Comparison of ENCODE assay signal across 7 cellular contexts in the genomic region with DNA sequence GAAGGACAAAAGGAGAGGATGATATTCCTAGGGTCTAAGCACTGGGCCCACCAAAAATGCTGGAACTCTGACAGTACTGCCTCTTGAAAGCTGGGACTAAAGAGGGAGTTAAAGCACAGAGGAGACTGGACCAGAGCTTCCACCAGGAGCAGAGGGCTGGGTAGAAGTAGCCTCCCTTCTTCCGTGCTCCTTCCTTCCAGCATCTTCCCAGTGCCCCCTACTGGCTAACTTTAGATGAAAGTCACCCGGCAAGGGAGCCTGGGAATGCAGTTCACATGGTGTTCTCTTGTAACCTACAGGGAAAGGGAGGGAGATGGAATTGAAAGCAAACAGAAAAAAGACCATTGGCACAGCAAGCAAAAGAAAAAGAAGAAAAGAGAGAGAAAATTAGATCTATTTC.
DNase-seq lines count a peak whose midpoint lies in the region; ATAC-seq and TF ChIP-seq lines count a peak whose summit lies in the region.

No MANE protein-coding gene starts in this region.

- no peak overlapping the region for H3K27ac Mint-ChIP-seq in activated CD8-positive, alpha-beta T cell treated with anti-CD3 and anti-CD28 coated beads, Interleukin-2, amount 10 ng/mL, durations not matched to agents 7 days and 5 days

- no peaks in the 10 kb centered on the region for H3K36me3 Mint-ChIP-seq in activated CD8-positive, alpha-beta T cell treated with anti-CD3 and anti-CD28 coated beads, Interleukin-2, amount 10 ng/mL, durations not matched to agents 7 days and 5 days (ENCODE audit: low read depth)

- H3K4me2 ChIP-seq in KMS-11 (no peak overlapping the region), hepatocyte (no peak overlapping the region)

- intact Hi-C loops in upper lobe of right lung (cut with DNase I) = no loop called here

- WGBS in hepatocyte (ENCODE audit: low lambda C conversion rate, missing lambda C conversion rate) = 34% methylated on average over 2 of the region's 2 CpGs

- H3K4me3 ChIP-seq in KMS-11 (IDR thresholded peaks at IDR 0.05; ENCODE audit: insufficient read depth, low read depth, low read length) (no peak overlapping the region), hepatocyte (no peak overlapping the region), upper lobe of right lung (no peak overlapping the region)

- H3K9me3 ChIP-seq in hepatocyte (ENCODE audit: low read depth) = no peaks in the 10 kb centered on the region
- H3K9me3 ChIP-seq in upper lobe of right lung = no peaks in the 10 kb centered on the region

- no peak overlapping the region for H3K9ac ChIP-seq in KMS-11

- H3K27me3 ChIP-seq in KMS-11 (ENCODE audit: insufficient read depth, low read depth) (no peaks in the 10 kb centered on the region), hepatocyte (no peaks in the 10 kb centered on the region), upper lobe of right lung (no peaks in the 10 kb centered on the region)

- H3K27ac ChIP-seq in KMS-11 (no peak overlapping the region), hepatocyte (no peak overlapping the region), upper lobe of right lung (no peak overlapping the region)

- H3K9me2 ChIP-seq in hepatocyte (replicated peaks; ENCODE audit: insufficient read depth) = no peaks in the 10 kb centered on the region

- no peaks in the 10 kb centered on the region for H3K4me1 ChIP-seq in KMS-11 (ENCODE audit: low read depth, poor library complexity, severe bottlenecking)
- peaks cover 16% of the 10 kb centered on the region for H3K4me1 ChIP-seq in hepatocyte (ENCODE audit: insufficient read depth)
- H3K4me1 ChIP-seq in upper lobe of right lung = peaks cover 8% of the 10 kb centered on the region

- no peaks in the 10 kb centered on the region for H3K4me1 Mint-ChIP-seq in activated CD8-positive, alpha-beta T cell treated with anti-CD3 and anti-CD28 coated beads, Interleukin-2, amount 10 ng/mL, durations not matched to agents 7 days and 5 days (ENCODE audit: low read depth)

- POLR2A ChIA-PET in activated CD8-positive, alpha-beta T cell treated with anti-CD3 and anti-CD28 coated beads, Interleukin-2, amount 10 ng/mL, durations not matched to agents 7 days and 5 days (lab: Charles Lee) = no interaction called here

- H2AFZ ChIP-seq in KMS-11 (ENCODE audit: low read depth) (no peak overlapping the region), hepatocyte (no peak overlapping the region)

- H3K27me3 Mint-ChIP-seq in activated CD8-positive, alpha-beta T cell treated with anti-CD3 and anti-CD28 coated beads, Interleukin-2, amount 10 ng/mL, durations not matched to agents 7 days and 5 days (ENCODE audit: low read depth) = peaks cover 2% of the 10 kb centered on the region

- CTCF ChIA-PET in activated CD8-positive, alpha-beta T cell treated with anti-CD3 and anti-CD28 coated beads, Interleukin-2, amount 10 ng/mL, durations not matched to agents 7 days and 5 days (lab: Charles Lee) = no interaction called here

- TF ChIP-seq CTCF in KMS-11 (conservative IDR thresholded peaks at IDR 0.05; ENCODE audit: low read depth, low read length) = peak; percentile 56
- peak; percentile 49 for TF ChIP-seq CTCF in hepatocyte (IDR thresholded peaks at IDR 0.05; ENCODE audit: poor library complexity)
- peak; percentile 60 for TF ChIP-seq CTCF in upper lobe of right lung (IDR thresholded peaks at IDR 0.05)

- ATAC-seq in GM19397 (IDR thresholded peaks at IDR 0.05; ENCODE audit: unreplicated experiment) (peak; percentile 82), upper lobe of right lung (peak; percentile 93)
- ATAC-seq in activated CD8-positive, alpha-beta T cell treated with anti-CD3 and anti-CD28 coated beads, Interleukin-2, amount 10 ng/mL, durations not matched to agents 7 days and 5 days = no peak

- H3K36me3 ChIP-seq in KMS-11 (ENCODE audit: insufficient read depth) (no peaks in the 10 kb centered on the region), hepatocyte (replicated peaks; ENCODE audit: insufficient read depth, low read depth) (no peaks in the 10 kb centered on the region), upper lobe of right lung (no peaks in the 10 kb centered on the region)

- H3K79me2 ChIP-seq in KMS-11 (ENCODE audit: insufficient read depth, low read depth) (no peaks in the 10 kb centered on the region), hepatocyte (no peaks in the 10 kb centered on the region)

- H4K20me1 ChIP-seq in KMS-11 (ENCODE audit: insufficient read depth) = no peaks in the 10 kb centered on the region
- no peaks in the 10 kb centered on the region for H4K20me1 ChIP-seq in hepatocyte (ENCODE audit: insufficient read depth, poor library complexity, severe bottlenecking)

- H3K9me3 Mint-ChIP-seq in activated CD8-positive, alpha-beta T cell treated with anti-CD3 and anti-CD28 coated beads, Interleukin-2, amount 10 ng/mL, durations not matched to agents 7 days and 5 days (ENCODE audit: insufficient read depth) = no peaks in the 10 kb centered on the region

- no peak overlapping the region for H3K4me3 Mint-ChIP-seq in activated CD8-positive, alpha-beta T cell treated with anti-CD3 and anti-CD28 coated beads, Interleukin-2, amount 10 ng/mL, durations not matched to agents 7 days and 5 days

- peak; percentile 74 for DNase-seq in Daoy (ENCODE audit: low read depth)
- DNase-seq in activated CD8-positive, alpha-beta T cell treated with anti-CD3 and anti-CD28 coated beads, Interleukin-2, amount 10 ng/mL, durations not matched to agents 7 days and 5 days = peak; percentile 21
- peak; percentile 68 for DNase-seq in hepatocyte (ENCODE audit: low spot score)
- DNase-seq in upper lobe of right lung = no peak
- no peak for DNase-seq in cerebellar nuclear complex (lab: John Stamatoyannopoulos, UW)

Comparison
In these comparisons a context has a peak if more than half of its experiments do, and no peak if none do; other contexts are left out.
1. DNase-seq: peak in Daoy (single experiment), activated CD8-positive, alpha-beta T cell treated with anti-CD3 and anti-CD28 coated beads, Interleukin-2, amount 10 ng/mL, durations not matched to agents 7 days and 5 days (single experiment) and hepatocyte (single experiment); none in upper lobe of right lung (single experiment) and cerebellar nuclear complex (0 of 2).
2. Peak in every context shown above with its lines, with median percentiles within 50 percentile points of each other: CTCF ChIP-seq.